1 cellular context compared by ENCODE assay signal in genomic region chr19:35154535-35155406, GRCh38.
TF ChIP-seq lines count a peak whose summit lies in the region.

FXYD5 (plus strand) TSS chr19:35154735; CDS start chr19:35155551, 816 bp downstream.

TF ChIP-seq in HEK293, 187 proteins besides CTCF, POLR2A, EP300 and RAD21 (continued from another document and continues in another):
- TF ChIP-seq PRDM10 (tag by site-specific recombination; IDR thresholded peaks at IDR 0.05) (peak; percentile 88), ZNF324 (tag by site-specific recombination; IDR thresholded peaks at IDR 0.05) (peak; percentile 95), BCL11B (tag by site-specific recombination; IDR thresholded peaks at IDR 0.05; ENCODE audit: low read depth) (peak; percentile 76; the same call in 1 of the 2 replicates), ZNF837 (tag by site-specific recombination; IDR thresholded peaks at IDR 0.05) (peak; percentile 72; the same call in 1 of the 2 replicates), ZNF280C (tag by site-specific recombination; IDR thresholded peaks at IDR 0.05) (no peak), ZNF174 (tag by site-specific recombination; IDR thresholded peaks at IDR 0.05) (no peak), ZBTB48 (tag by site-specific recombination; IDR thresholded peaks at IDR 0.05) (peak; percentile 97), ZNF501 (tag by site-specific recombination; IDR thresholded peaks at IDR 0.05) (peak; percentile 100), ZNF561 (tag by site-specific recombination; IDR thresholded peaks at IDR 0.05; ENCODE audit: borderline replicate concordance) (peak; percentile 75), ZNF239 (tag by site-specific recombination; IDR thresholded peaks at IDR 0.05) (peak; percentile 54), ZNF341 (tag by site-specific recombination; IDR thresholded peaks at IDR 0.05; ENCODE audit: low read depth) (peak; percentile 49), ZFP37 (tag by site-specific recombination; IDR thresholded peaks at IDR 0.05) (peak; percentile 100), OVOL3 (tag by site-specific recombination; IDR thresholded peaks at IDR 0.05) (peak; percentile 80; the same call in 1 of the 2 replicates), ZSCAN18 (tag by site-specific recombination; IDR thresholded peaks at IDR 0.05) (no peak), ZNF394 (tag by site-specific recombination; IDR thresholded peaks at IDR 0.05; ENCODE audit: borderline replicate concordance) (peak; percentile 78), ZNF660 (tag by site-specific recombination; IDR thresholded peaks at IDR 0.05) (peak; percentile 89), PRDM2 (tag by site-specific recombination; IDR thresholded peaks at IDR 0.05; ENCODE audit: borderline replicate concordance) (peak; percentile 96; the same call in 1 of the 2 replicates), GLIS1 (tag by site-specific recombination; IDR thresholded peaks at IDR 0.05) (peak; percentile 96), ZNF600 (tag by site-specific recombination; IDR thresholded peaks at IDR 0.05) (peak; percentile 97), ZNF211 (tag by site-specific recombination; IDR thresholded peaks at IDR 0.05; ENCODE audit: low read depth) (no peak), ZNF658 (tag by site-specific recombination; IDR thresholded peaks at IDR 0.05) (peak; percentile 31; the same call in 1 of the 2 replicates), ZIC2 (tag by site-specific recombination; IDR thresholded peaks at IDR 0.05) (peak; percentile 49; the same call in 1 of the 2 replicates), ZBTB11 (tag by site-specific recombination; conservative IDR thresholded peaks at IDR 0.05; ENCODE audit: low read depth) (peak; percentile 70; the same call in 1 of the 2 replicates), PRDM1 (tag by site-specific recombination; IDR thresholded peaks at IDR 0.05) (peak; percentile 85), ZNF302 (tag by site-specific recombination; IDR thresholded peaks at IDR 0.05; ENCODE audit: low read depth) (no peak), ZNF776 (tag by site-specific recombination; IDR thresholded peaks at IDR 0.05; ENCODE audit: borderline replicate concordance) (no peak), SP2 (tag by site-specific recombination; IDR thresholded peaks at IDR 0.05) (peak; percentile 91)
- TF ChIP-seq, protein P1, sequence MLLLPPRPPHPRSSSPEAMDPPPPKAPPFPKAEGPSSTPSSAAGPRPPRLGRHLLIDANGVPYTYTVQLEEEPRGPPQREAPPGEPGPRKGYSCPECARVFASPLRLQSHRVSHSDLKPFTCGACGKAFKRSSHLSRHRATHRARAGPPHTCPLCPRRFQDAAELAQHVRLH (tag by site-specific recombination; IDR thresholded peaks at IDR 0.05), result peak; percentile 75; the same call in 1 of the 2 replicates
- TF ChIP-seq, protein P2, sequence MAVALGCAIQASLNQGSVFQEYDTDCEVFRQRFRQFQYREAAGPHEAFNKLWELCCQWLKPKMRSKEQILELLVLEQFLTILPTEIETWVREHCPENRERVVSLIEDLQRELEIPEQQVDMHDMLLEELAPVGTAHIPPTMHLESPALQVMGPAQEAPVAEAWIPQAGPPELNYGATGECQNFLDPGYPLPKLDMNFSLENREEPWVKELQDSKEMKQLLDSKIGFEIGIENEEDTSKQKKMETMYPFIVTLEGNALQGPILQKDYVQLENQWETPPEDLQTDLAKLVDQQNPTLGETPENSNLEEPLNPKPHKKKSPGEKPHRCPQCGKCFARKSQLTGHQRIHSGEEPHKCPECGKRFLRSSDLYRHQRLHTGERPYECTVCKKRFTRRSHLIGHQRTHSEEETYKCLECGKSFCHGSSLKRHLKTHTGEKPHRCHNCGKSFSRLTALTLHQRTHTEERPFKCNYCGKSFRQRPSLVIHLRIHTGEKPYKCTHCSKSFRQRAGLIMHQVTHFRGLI (tag by site-specific recombination; IDR thresholded peaks at IDR 0.05), result 0 out of 2 replicates have a peak, but pooled peaks have one; percentile 9
- TF ChIP-seq, protein P3, sequence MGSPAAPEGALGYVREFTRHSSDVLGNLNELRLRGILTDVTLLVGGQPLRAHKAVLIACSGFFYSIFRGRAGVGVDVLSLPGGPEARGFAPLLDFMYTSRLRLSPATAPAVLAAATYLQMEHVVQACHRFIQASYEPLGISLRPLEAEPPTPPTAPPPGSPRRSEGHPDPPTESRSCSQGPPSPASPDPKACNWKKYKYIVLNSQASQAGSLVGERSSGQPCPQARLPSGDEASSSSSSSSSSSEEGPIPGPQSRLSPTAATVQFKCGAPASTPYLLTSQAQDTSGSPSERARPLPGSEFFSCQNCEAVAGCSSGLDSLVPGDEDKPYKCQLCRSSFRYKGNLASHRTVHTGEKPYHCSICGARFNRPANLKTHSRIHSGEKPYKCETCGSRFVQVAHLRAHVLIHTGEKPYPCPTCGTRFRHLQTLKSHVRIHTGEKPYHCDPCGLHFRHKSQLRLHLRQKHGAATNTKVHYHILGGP (tag by site-specific recombination; IDR thresholded peaks at IDR 0.05), result no peak
- TF ChIP-seq, protein P4, sequence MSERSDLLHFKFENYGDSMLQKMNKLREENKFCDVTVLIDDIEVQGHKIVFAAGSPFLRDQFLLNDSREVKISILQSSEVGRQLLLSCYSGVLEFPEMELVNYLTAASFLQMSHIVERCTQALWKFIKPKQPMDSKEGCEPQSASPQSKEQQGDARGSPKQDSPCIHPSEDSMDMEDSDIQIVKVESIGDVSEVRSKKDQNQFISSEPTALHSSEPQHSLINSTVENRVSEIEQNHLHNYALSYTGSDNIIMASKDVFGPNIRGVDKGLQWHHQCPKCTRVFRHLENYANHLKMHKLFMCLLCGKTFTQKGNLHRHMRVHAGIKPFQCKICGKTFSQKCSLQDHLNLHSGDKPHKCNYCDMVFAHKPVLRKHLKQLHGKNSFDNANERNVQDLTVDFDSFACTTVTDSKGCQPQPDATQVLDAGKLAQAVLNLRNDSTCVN (tag by site-specific recombination; optimal IDR thresholded peaks at IDR 0.05), result peak; percentile 85
